Comparison of ENCODE assay signal across 11 cellular contexts in the genomic region with DNA sequence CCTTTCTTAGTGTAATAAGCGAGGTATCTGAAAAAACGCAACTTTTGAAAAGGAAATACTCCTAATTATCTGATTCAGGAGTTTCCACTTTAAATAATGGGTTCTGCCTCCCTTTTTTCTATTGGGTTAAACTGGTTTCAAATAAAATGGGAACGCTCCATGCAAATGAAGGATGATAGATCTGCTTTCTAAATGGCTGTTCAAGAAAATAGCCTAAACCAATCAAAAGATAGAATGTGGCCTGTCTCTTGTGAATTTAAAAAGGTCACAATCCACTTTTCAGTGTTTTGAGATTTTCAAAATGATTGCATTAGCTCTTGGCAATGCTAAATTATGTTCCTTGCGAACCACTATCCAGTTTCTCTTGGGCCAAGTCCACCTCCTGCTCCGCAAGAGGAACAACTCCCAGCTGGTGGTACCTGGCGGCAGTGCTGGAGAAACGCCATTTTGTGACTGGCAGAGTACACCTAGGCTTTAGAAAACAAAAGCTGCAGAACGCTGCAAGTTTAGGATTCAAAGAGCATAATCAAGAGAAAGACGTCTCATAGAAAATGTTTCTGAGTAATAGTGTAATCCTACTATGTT. TPM values are rescaled to one million over a fixed set of nuclear protein-coding genes. Genes with fewer than 3 reads are reported as not detected.
DNase-seq lines count a peak whose midpoint lies in the region; ATAC-seq, FAIRE-seq and TF ChIP-seq lines count a peak whose summit lies in the region.
"Had no signal": no experiment of that assay in that cellular context is flagged by ENCODE, and none has a peak within 500 bp of the region (broad histone marks: within the 10 kb centered on the region; RNA-seq: fewer than 3 reads in every experiment).

No MANE protein-coding gene starts in this region.

- H3K9ac ChIP-seq in OCI-LY1 (ENCODE audit: low read length) = no peak overlapping the region
- no peak overlapping the region for H3K9ac ChIP-seq in endothelial cell of umbilical vein (replicated peaks; ENCODE audit: extremely low read depth, insufficient read depth, low read length)

- FAIRE-seq in endothelial cell of umbilical vein (lab: Jason Lieb, UNC) = peak; percentile 12
- FAIRE-seq: HepG2 had no signal

- dilution Hi-C loops in endothelial cell of umbilical vein (cut with MboI; ENCODE audit: extremely low pct_ligation_motif_present, low sequenced_read_pairs) = no loop called here

- H3K9me3 ChIP-seq in DOHH2 (ENCODE audit: control insufficient read depth, insufficient read depth, low read length) = no peaks in the 10 kb centered on the region; the same call in 1 of the 2 replicates
- H3K9me3 ChIP-seq in OCI-LY1 (ENCODE audit: low read length) = peaks cover 13% of the 10 kb centered on the region; the same call in 1 of the 2 replicates
- H3K9me3 ChIP-seq in endothelial cell of umbilical vein (replicated peaks; ENCODE audit: control insufficient read depth, insufficient read depth, low read length) = no peaks in the 10 kb centered on the region
- H3K9me3 ChIP-seq: neutrophil had no signal

- H3K9me2 ChIP-seq in DOHH2 (replicated peaks; ENCODE audit: control insufficient read depth, low read length) (no peaks in the 10 kb centered on the region), OCI-LY1 (ENCODE audit: low read depth, low read length) (no peaks in the 10 kb centered on the region)

- H2AFZ ChIP-seq in OCI-LY1 (ENCODE audit: low read length) = no peak overlapping the region
- peak overlapping the region; percentile 39 for H2AFZ ChIP-seq in endothelial cell of umbilical vein (ENCODE audit: low read depth, low read length)

- peak overlapping the region; percentile 96 for H3K4me3 Mint-ChIP-seq in neural crest cell

- H3K36me3 ChIP-seq in DOHH2 (ENCODE audit: control insufficient read depth, low read length) (peaks cover 12% of the 10 kb centered on the region), OCI-LY1 (ENCODE audit: insufficient read depth, low read length) (no peaks in the 10 kb centered on the region; the same call in 1 of the 2 replicates), endothelial cell of umbilical vein (ENCODE audit: control insufficient read depth in 2 of 2, extremely low read depth in 1 of 2, insufficient read depth in 2 of 2, low read length in 2 of 2) (no peaks in the 10 kb centered on the region)
- H3K36me3 ChIP-seq: brain microvascular endothelial cell, neutrophil had no signal

- no TSS peak for BruUV-seq in endothelial cell of umbilical vein (replicated peaks; lab: Mats Ljungman, UMichigan)

- POLR2A ChIA-PET in endothelial cell of umbilical vein (lab: Charles Lee) = interaction anchor here (0.8 to 3.5 kb wide), 4 partner anchors 12 to 232 kb away, joined by 3 to 84 read pairs (median 16); a partner anchor contains a TSS

- no peak overlapping the region for H3K27ac Mint-ChIP-seq in neural crest cell (ENCODE audit: unreplicated experiment)

- no peak for ATAC-seq in GM18870 (IDR thresholded peaks at IDR 0.05; ENCODE audit: unreplicated experiment)
- ATAC-seq in HG03565 (IDR thresholded peaks at IDR 0.05; ENCODE audit: unreplicated experiment) = no peak
- ATAC-seq in GM19452 (IDR thresholded peaks at IDR 0.05; ENCODE audit: unreplicated experiment) = no peak
- ATAC-seq: HepG2 had no signal

- no peaks in the 10 kb centered on the region for H3K79me2 ChIP-seq in DOHH2 (ENCODE audit: control insufficient read depth, low read length)
- no peaks in the 10 kb centered on the region for H3K79me2 ChIP-seq in OCI-LY1 (ENCODE audit: insufficient read depth, low read length)
- no peaks in the 10 kb centered on the region for H3K79me2 ChIP-seq in endothelial cell of umbilical vein (ENCODE audit: control insufficient read depth, insufficient read depth, low read length)

- H3K4me3 ChIP-seq in DOHH2 (ENCODE audit: low read length) (no peak overlapping the region), OCI-LY1 (ENCODE audit: low read depth, low read length, poor library complexity, severe bottlenecking) (no peak overlapping the region), endothelial cell of umbilical vein (replicated peaks in 1 of 3; ENCODE audit: insufficient read depth in 1 of 3, low read depth in 1 of 3, low read length in 3 of 3) (peak overlapping the region in 1 of 3 experiments; percentile 53)

- no peak for TF ChIP-seq POLR2A in endothelial cell of umbilical vein (IDR thresholded peaks at IDR 0.05; ENCODE audit: low read depth, low read length)

- H3K27me3 ChIP-seq in DOHH2 (ENCODE audit: control insufficient read depth, low read length) (no peaks in the 10 kb centered on the region), OCI-LY1 (ENCODE audit: insufficient read depth, low read length) (no peaks in the 10 kb centered on the region), endothelial cell of umbilical vein (ENCODE audit: control insufficient read depth in 2 of 2, insufficient read depth in 2 of 2, low read length in 2 of 2) (no peaks in the 10 kb centered on the region)
- H3K27me3 ChIP-seq: brain microvascular endothelial cell had no signal

- peaks cover 36% of the 10 kb centered on the region for H3K4me1 Mint-ChIP-seq in neural crest cell

- no peaks in the 10 kb centered on the region for H3K27me3 Mint-ChIP-seq in neural crest cell (ENCODE audit: low read depth)

- peaks cover 6% of the 10 kb centered on the region for H3K36me3 Mint-ChIP-seq in neural crest cell (ENCODE audit: low read depth)

- H3K4me2 ChIP-seq in DOHH2 (ENCODE audit: low read length) = no peak overlapping the region
- H3K4me2 ChIP-seq in OCI-LY1 (ENCODE audit: low read length) = no peak overlapping the region
- peak overlapping the region; percentile 50 for H3K4me2 ChIP-seq in endothelial cell of umbilical vein (ENCODE audit: insufficient read depth, low read length)

- H3K4me1 ChIP-seq in DOHH2 (ENCODE audit: control insufficient read depth, low read length) (peaks cover 37% of the 10 kb centered on the region), OCI-LY1 (ENCODE audit: insufficient read depth, low read length, severe bottlenecking) (peaks cover 36% of the 10 kb centered on the region), endothelial cell of umbilical vein (ENCODE audit: control insufficient read depth, extremely low read depth, insufficient read depth, low read length) (peaks cover 22% of the 10 kb centered on the region)

- H4K20me1 ChIP-seq in DOHH2 (ENCODE audit: control insufficient read depth, insufficient read depth, low read depth, low read length) (no peaks in the 10 kb centered on the region), OCI-LY1 (ENCODE audit: insufficient read depth, low read length) (no peaks in the 10 kb centered on the region), endothelial cell of umbilical vein (replicated peaks; ENCODE audit: control insufficient read depth, extremely low read depth, insufficient read depth, low read length) (no peaks in the 10 kb centered on the region)

- H3K27ac ChIP-seq in DOHH2 (ENCODE audit: low read depth, low read length) = 0 out of 2 replicates have a peak overlapping the region, but pooled peaks have one; percentile 99
- H3K27ac ChIP-seq in OCI-LY1 (ENCODE audit: low read depth, low read length, poor library complexity, severe bottlenecking) = peak overlapping the region; percentile 100
- H3K27ac ChIP-seq in endothelial cell of umbilical vein (ENCODE audit: insufficient read depth, low read depth, low read length) = peak overlapping the region; percentile 3

- intact Hi-C loops in endothelial cell of umbilical vein (cut with micrococcal nuclease) = no loop called here

- peaks cover 3% of the 10 kb centered on the region for H3K9me3 Mint-ChIP-seq in neural crest cell

- TF ChIP-seq CTCF in DOHH2 (IDR thresholded peaks at IDR 0.05; ENCODE audit: low read depth, low read length, poor library complexity, severe bottlenecking) = no peak
- TF ChIP-seq CTCF in OCI-LY1 (IDR thresholded peaks at IDR 0.05; ENCODE audit: low read length) = no peak
- no peak for TF ChIP-seq CTCF in endothelial cell of umbilical vein (IDR thresholded peaks at IDR 0.05; ENCODE audit: extremely low read depth in 1 of 2, insufficient read depth in 1 of 2, low read depth in 1 of 2, low read length in 2 of 2)
- no peak for TF ChIP-seq CTCF in neural crest cell (conservative IDR thresholded peaks at IDR 0.05)

- H3F3A ChIP-seq in DOHH2 (ENCODE audit: control insufficient read depth, insufficient read depth) (peaks cover 23% of the 10 kb centered on the region), OCI-LY1 (ENCODE audit: insufficient read depth, low read length) (0 out of 2 replicates have a peak, but pooled peaks cover 4% of the 10 kb centered on the region)

- CTCF ChIA-PET in endothelial cell of umbilical vein (lab: Charles Lee) = interaction anchor here (1.1 to 4.1 kb wide), 3 partner anchors 9 to 27 kb away, joined by 5 to 25 read pairs (median 7); a partner anchor contains a TSS

- H3K9me1 ChIP-seq in endothelial cell of umbilical vein (replicated peaks; ENCODE audit: control insufficient read depth, extremely low read depth, insufficient read depth, low read length) = no peaks in the 10 kb centered on the region

- DNase-seq in endothelial cell of umbilical vein (ENCODE audit: low read depth, low spot score) = no peak
- no peak for DNase-seq in neural crest cell (ENCODE audit: low read depth, low spot score)
- no peak for DNase-seq in NK-92 (lab: John Stamatoyannopoulos, UW; ENCODE audit: unreplicated experiment)
- DNase-seq: brain microvascular endothelial cell had no signal

TF ChIP-seq in endothelial cell of umbilical vein, 7 proteins besides CTCF, POLR2A, EP300 and RAD21 (continues in another document):
- no peak for TF ChIP-seq JUN (IDR thresholded peaks at IDR 0.05; ENCODE audit: borderline replicate concordance, insufficient read depth, insufficient read length, low read depth)
- no peak for TF ChIP-seq POLR2AphosphoS5 (IDR thresholded peaks at IDR 0.05; ENCODE audit: insufficient read depth, low read depth, low read length)
- TF ChIP-seq, protein P1, sequence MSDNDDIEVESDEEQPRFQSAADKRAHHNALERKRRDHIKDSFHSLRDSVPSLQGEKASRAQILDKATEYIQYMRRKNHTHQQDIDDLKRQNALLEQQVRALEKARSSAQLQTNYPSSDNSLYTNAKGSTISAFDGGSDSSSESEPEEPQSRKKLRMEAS (IDR thresholded peaks at IDR 0.05; ENCODE audit: insufficient read depth, insufficient read length) = no peak
- TF ChIP-seq FOS (IDR thresholded peaks at IDR 0.05; ENCODE audit: borderline replicate concordance, insufficient read depth, low read length) = no peak
- no peak for TF ChIP-seq GATA2 (IDR thresholded peaks at IDR 0.05; ENCODE audit: insufficient read depth, insufficient read length, low read depth, low read length)
- no peak for TF ChIP-seq EZH2 (IDR thresholded peaks at IDR 0.05; ENCODE audit: borderline replicate concordance, low read depth, low read length, severe bottlenecking)

RNA-seq across cellular contexts. Expression of a gene that starts 56.8 kb away (rescaled TPM):
- total RNA-seq in endothelial cell of umbilical vein (13.2 and 13.7 TPM in 2 replicates), neural crest cell (0.77 and 0.80 TPM in 2 replicates)
- polyA plus RNA-seq in endothelial cell of umbilical vein = 4.6 and 5.1 TPM in 2 replicates
- polyA plus RNA-seq in endothelial cell of umbilical vein (2011; cell fraction: cytosol; rRNA removed) = 4.9 and 5.2 TPM in 2 replicates
- polyA plus RNA-seq in endothelial cell of umbilical vein (2011; cell fraction: nucleus; rRNA removed) = 19.5 and 22.4 TPM in 2 replicates
- polyA plus RNA-seq in endothelial cell of umbilical vein (2012) = 5.8 and 8.5 TPM in 2 replicates
- polyA minus RNA-seq in endothelial cell of umbilical vein = 10.4 and 11.6 TPM in 2 replicates
- 3.1 TPM for polyA minus RNA-seq in endothelial cell of umbilical vein (2011; cell fraction: cytosol; rRNA and poly(A)+ RNA removed)
- polyA minus RNA-seq in endothelial cell of umbilical vein (2011; cell fraction: nucleus; rRNA and poly(A)+ RNA removed) = 12.1 and 15.8 TPM in 2 replicates

Comparison
In these comparisons a context has a peak if more than half of its experiments do, and no peak if none do; other contexts are left out.
1. H3K27ac ChIP-seq: peak in every context shown above with its lines; median percentile 100 in OCI-LY1; 99 in DOHH2; 3 in endothelial cell of umbilical vein.